Comparison of ENCODE assay signal across 15 cellular contexts in genomic region chr11:29279716-29280115, GRCh38.
A peak's percentile ranks its signal among the peaks of the same experiment; 100 is the strongest.
DNase-seq lines count a peak whose midpoint lies in the region; ATAC-seq, FAIRE-seq and TF ChIP-seq lines count a peak whose summit lies in the region.
"Had no signal": no experiment of that assay in that cellular context is flagged by ENCODE, and none has a peak within 500 bp of the region (broad histone marks: within the 10 kb centered on the region; RNA-seq: fewer than 3 reads in every experiment).

No MANE protein-coding gene starts in this region.

- no peaks in the 10 kb centered on the region for H4K20me1 ChIP-seq in PC-3 (ENCODE audit: low read length)

- H3K27ac ChIP-seq in A549 (peak overlapping the region; percentile 76 to 85), PC-3 (ENCODE audit: low read length) (0 out of 2 replicates have a peak overlapping the region, but pooled peaks have one; percentile 53), kidney (ENCODE audit: low read depth in 2 of 2, low read length in 2 of 2) (no peak overlapping the region)
- H3K27ac ChIP-seq: GM23248 had no signal

- POLR2A ChIA-PET in A549 (lab: Yijun Ruan, JAX) = interaction anchor here (1.0 kb wide), 1 partner anchor 160 kb away, joined by 3 read pairs; no protein-coding TSS in a partner anchor
- POLR2A ChIA-PET in PC-3 (lab: Charles Lee; ENCODE audit: unreplicated experiment) = no interaction called here

- ATAC-seq in A549 = no peak
- no peak for ATAC-seq in PC-3
- ATAC-seq: CD8-positive, alpha-beta T cell; HCT116; HepG2 had no signal

- no peaks in the 10 kb centered on the region for H3K36me3 Mint-ChIP-seq in Calu3 (ENCODE audit: insufficient read depth, unreplicated experiment)
- H3K36me3 Mint-ChIP-seq: CD14-positive monocyte; CD8-positive, alpha-beta T cell had no signal

- H3K79me2 ChIP-seq in PC-3 (ENCODE audit: low read length) = no peaks in the 10 kb centered on the region

- peak overlapping the region; percentile 75 for H3K27ac Mint-ChIP-seq in Calu3 (ENCODE audit: unreplicated experiment)
- H3K27ac Mint-ChIP-seq: CD14-positive monocyte; CD8-positive, alpha-beta T cell had no signal

- H3K9me3 ChIP-seq in A549 (no peaks in the 10 kb centered on the region), PC-3 (ENCODE audit: low read length) (no peaks in the 10 kb centered on the region), kidney (ENCODE audit: control insufficient read depth in 1 of 2, low read length in 2 of 2) (no peaks in the 10 kb centered on the region)

- BruUV-seq in Calu3 (replicated peaks; lab: Mats Ljungman, UMichigan) (no TSS peak), PC-3 (replicated peaks; lab: Mats Ljungman, UMichigan) (no TSS peak)

- TF ChIP-seq CTCF in A549 (IDR thresholded peaks at IDR 0.05) = no peak
- no peak for TF ChIP-seq CTCF in Calu3 (IDR thresholded peaks at IDR 0.05; ENCODE audit: unreplicated experiment)
- no peak for TF ChIP-seq CTCF in PC-3 (conservative IDR thresholded peaks at IDR 0.05; ENCODE audit: low read depth, low read length)
- TF ChIP-seq CTCF in kidney (IDR thresholded peaks at IDR 0.05; ENCODE audit: borderline replicate concordance, extremely low read depth, insufficient read depth) = no peak

- H3K9me3 Mint-ChIP-seq in Calu3 (ENCODE audit: low read depth, unreplicated experiment) = no peaks in the 10 kb centered on the region

- H3K4me2 ChIP-seq in A549 (peak overlapping the region; percentile 62), PC-3 (ENCODE audit: low read length) (no peak overlapping the region)

- H3K9ac ChIP-seq in PC-3 (ENCODE audit: low read length) (no peak overlapping the region), kidney (ENCODE audit: low read length in 2 of 2) (no peak overlapping the region)
- H3K9ac ChIP-seq: GM23248 had no signal

- H2AFZ ChIP-seq in PC-3 (ENCODE audit: low read length) = no peak overlapping the region; the same call in 1 of the 2 replicates
- H2AFZ ChIP-seq: GM23248 had no signal

- no peaks in the 10 kb centered on the region for H3K27me3 ChIP-seq in PC-3 (ENCODE audit: low read length)

- H3K4me3 Mint-ChIP-seq in Calu3 (ENCODE audit: low read depth, unreplicated experiment) = no peak overlapping the region
- H3K4me3 Mint-ChIP-seq: CD14-positive monocyte; CD8-positive, alpha-beta T cell had no signal

- no peaks in the 10 kb centered on the region for H3K27me3 Mint-ChIP-seq in Calu3 (ENCODE audit: unreplicated experiment)

- H3K4me1 ChIP-seq in A549 (peaks cover 36% of the 10 kb centered on the region), PC-3 (ENCODE audit: insufficient read depth, low read length) (peaks cover 28% of the 10 kb centered on the region), kidney (ENCODE audit: control insufficient read depth in 1 of 2, insufficient read depth in 1 of 2, low read depth in 1 of 2, low read length in 2 of 2) (no peaks in the 10 kb centered on the region)

- H3K4me3 ChIP-seq in A549 (no peak overlapping the region), PC-3 (ENCODE audit: low read length) (no peak overlapping the region), kidney (ENCODE audit: low read length in 2 of 2) (no peak overlapping the region)
- H3K4me3 ChIP-seq: GM23248 had no signal

- H3K9me2 ChIP-seq in PC-3 (replicated peaks; ENCODE audit: low read length) = no peaks in the 10 kb centered on the region

- TF ChIP-seq POLR2A in A549 (IDR thresholded peaks at IDR 0.05; ENCODE audit: low read length) (no peak), GM12892 (IDR thresholded peaks at IDR 0.05; ENCODE audit: low read depth, low read length) (no peak)

- FAIRE-seq in A549 (lab: Jason Lieb, UNC) (peak; percentile 56), kidney (lab: Jason Lieb, UNC) (peak; percentile 11), GM12892 (lab: Jason Lieb, UNC) (no peak)
- FAIRE-seq: GM12891, HepG2, HTR-8/SVneo had no signal

- DNase-seq in A549 (ENCODE audit: low read depth in 1 of 2, low spot score in 1 of 2) (no peak), Calu3 (no peak), PC-3 (no peak), kidney (no peak), NK-92 (lab: John Stamatoyannopoulos, UW; ENCODE audit: unreplicated experiment) (no peak), GM12892 (ENCODE audit: insufficient read length) (no peak), NCI-H187 (lab: John Stamatoyannopoulos, UW) (no peak)
- DNase-seq: CD8-positive, alpha-beta T cell; COR-L47 had no signal

- intact Hi-C loops in Calu3 (cut with micrococcal nuclease; ENCODE audit: unreplicated experiment) (no loop called here), PC-3 (cut with micrococcal nuclease) (loop anchor here (5.0 kb wide), 1 partner anchor 1582 kb away; no protein-coding TSS in a partner anchor), kidney (cut with DNase I) (no loop called here)

- H3F3A ChIP-seq in PC-3 (ENCODE audit: low read length, unreplicated experiment) = no peaks in the 10 kb centered on the region

- no peak for TF ChIP-seq EP300 in A549 (IDR thresholded peaks at IDR 0.05)

- no peak for TF ChIP-seq RAD21 in A549 (conservative IDR thresholded peaks at IDR 0.05 in 1 of 2, IDR thresholded peaks at IDR 0.05 in 1 of 2)

- CTCF ChIA-PET in A549 (lab: Yijun Ruan, JAX) (interaction anchor here (0.9 to 1.9 kb wide), 3 partner anchors 19 to 160 kb away, joined by 3 to 7 read pairs (median 6); no protein-coding TSS in a partner anchor), Calu3 (lab: Charles Lee) (no interaction called here), PC-3 (lab: Charles Lee) (interaction anchor here (1.7 kb wide), 1 partner anchor 50 kb away, joined by 5 read pairs; no protein-coding TSS in a partner anchor)

- no peaks in the 10 kb centered on the region for H3K36me3 ChIP-seq in PC-3 (ENCODE audit: low read depth, low read length)
- no peaks in the 10 kb centered on the region for H3K36me3 ChIP-seq in kidney (ENCODE audit: control insufficient read depth in 1 of 2, insufficient read depth in 2 of 2, low read length in 2 of 2)

- H3K4me1 Mint-ChIP-seq in Calu3 (ENCODE audit: low read depth, unreplicated experiment) = peaks cover 28% of the 10 kb centered on the region
- H3K4me1 Mint-ChIP-seq: CD14-positive monocyte had no signal

- WGBS in A549 (ENCODE audit: missing lambda C conversion rate) = 85% methylated on average over 2 of the region's 2 CpGs

TF ChIP-seq in A549, 52 proteins besides CTCF, POLR2A, EP300 and RAD21:
- TF ChIP-seq FOXS1 (CRISPR knock-in tag; IDR thresholded peaks at IDR 0.05) (no peak), ZFP36 (IDR thresholded peaks at IDR 0.05; ENCODE audit: borderline replicate concordance, partially characterized antibody) (no peak), ELK1 (IDR thresholded peaks at IDR 0.05; ENCODE audit: low read depth, low read length) (no peak), POLR2AphosphoS2 (conservative IDR thresholded peaks at IDR 0.05; ENCODE audit: low read length) (no peak), MAZ (IDR thresholded peaks at IDR 0.05; ENCODE audit: borderline replicate concordance, low read depth, low read length) (no peak), JUN (IDR thresholded peaks at IDR 0.05) (no peak), CBX2 (IDR thresholded peaks at IDR 0.05; ENCODE audit: borderline replicate concordance, low read depth) (no peak), FOSB (CRISPR knock-in tag; IDR thresholded peaks at IDR 0.05) (no peak), GATA3 (IDR thresholded peaks at IDR 0.05; ENCODE audit: borderline replicate concordance) (no peak), MAFK (IDR thresholded peaks at IDR 0.05; ENCODE audit: partially characterized antibody) (no peak), RNF2 (IDR thresholded peaks at IDR 0.05; ENCODE audit: borderline replicate concordance, low read depth) (no peak), RFX5 (IDR thresholded peaks at IDR 0.05) (no peak), HEYL (CRISPR knock-in tag; IDR thresholded peaks at IDR 0.05) (no peak), ESRRA (IDR thresholded peaks at IDR 0.05; ENCODE audit: borderline replicate concordance, low read length) (no peak), HOXB13 (CRISPR knock-in tag; IDR thresholded peaks at IDR 0.05; ENCODE audit: low read depth) (no peak), RCOR1 (IDR thresholded peaks at IDR 0.05; ENCODE audit: low read depth, low read length) (no peak), HDAC2 (IDR thresholded peaks at IDR 0.05) (no peak), TP53 (CRISPR knock-in tag; IDR thresholded peaks at IDR 0.05) (no peak)

Comparison
In these comparisons a context has a peak if more than half of its experiments do, and no peak if none do; other contexts are left out.
1. H3K27ac ChIP-seq: peak in A549 (2 of 2) and PC-3 (single experiment); none in kidney (0 of 2).